Comparison of ENCODE assay signal across 8 cellular contexts in the genomic region with DNA sequence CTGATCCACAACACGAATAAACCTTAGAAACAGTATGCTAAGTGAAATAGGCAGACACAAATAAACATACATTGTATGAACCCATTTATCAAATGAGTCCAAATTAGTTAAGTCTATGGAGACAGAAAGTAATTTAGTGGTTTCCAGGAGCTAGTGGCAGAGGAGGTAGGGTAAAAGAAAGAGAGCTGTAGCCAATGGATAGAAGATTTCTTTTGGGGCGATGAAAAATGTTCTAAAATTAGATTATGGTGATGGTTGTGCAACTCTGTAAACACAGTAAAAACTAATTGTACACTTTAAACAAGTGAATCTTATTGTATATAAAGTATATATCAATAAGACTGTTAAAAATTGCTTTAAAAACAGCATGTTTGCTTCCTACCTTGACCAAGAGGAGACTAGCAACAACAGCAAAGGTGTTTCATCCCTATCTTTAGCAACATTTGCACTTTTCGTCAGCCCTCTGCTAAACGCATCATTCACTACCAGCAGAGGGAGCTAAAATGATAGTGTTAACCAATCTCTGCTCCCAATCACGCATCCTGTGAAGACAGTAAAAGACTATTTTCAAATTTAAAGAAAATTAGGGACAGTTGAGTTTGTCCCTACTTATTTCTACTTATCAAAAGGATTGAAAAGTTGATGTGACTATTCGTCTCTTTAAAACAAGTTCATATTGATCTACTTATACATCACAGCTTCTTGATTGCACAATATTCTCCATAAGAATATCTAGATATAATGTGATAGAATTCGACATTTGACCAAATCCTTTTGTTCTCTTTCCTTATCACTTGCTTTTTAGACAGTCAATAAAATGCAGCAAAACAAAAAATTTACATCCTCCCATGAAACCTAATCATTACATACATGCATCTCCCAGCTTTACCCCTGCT. TPM values are rescaled to one million over a fixed set of nuclear protein-coding genes. Genes with fewer than 3 reads are reported as not detected.
DNase-seq lines count a peak whose midpoint lies in the region; ATAC-seq and TF ChIP-seq lines count a peak whose summit lies in the region.

No MANE protein-coding gene starts in this region.

- peaks cover 15% of the 10 kb centered on the region; the same call in 1 of the 2 replicates for H3K9me3 ChIP-seq in NT2/D1 (ENCODE audit: insufficient read depth, low read length)
- peaks cover 0 to 13% of the 10 kb centered on the region in 2 donors for H3K9me3 ChIP-seq in left lung

- ATAC-seq in GM21529 (IDR thresholded peaks at IDR 0.05; ENCODE audit: unreplicated experiment) (peak; percentile 77), left lung (peak; percentile 86)

- peak; percentile 27 for DNase-seq in activated T-cell treated with anti-CD3 and anti-CD28 coated beads for 24 hours (ENCODE audit: low read depth)
- DNase-seq in activated T-cell treated with anti-CD3 and anti-CD28 coated beads, Interleukin-2, amount 50 U/mL, for 1 hour = no peak
- peak; percentile 51 for DNase-seq in HT1080 (ENCODE audit: low read depth)
- peak; percentile 58 for DNase-seq in NT2/D1 (ENCODE audit: low read depth, low spot score)
- DNase-seq in central memory CD4-positive, alpha-beta T cell = peak; percentile 36
- no peak for DNase-seq in left lung
- DNase-seq in activated gamma-delta T cell (lab: John Stamatoyannopoulos, UW) = no peak

- no peak overlapping the region for H3K9ac ChIP-seq in NT2/D1 (ENCODE audit: insufficient read length, low read depth)

- no peaks in the 10 kb centered on the region for H3K4me1 ChIP-seq in NT2/D1 (ENCODE audit: insufficient read depth, insufficient read length)
- no peaks in the 10 kb centered on the region for H3K4me1 ChIP-seq in left lung

- TF ChIP-seq CTCF in left lung (IDR thresholded peaks at IDR 0.05) = peak; percentile 47 to 67

- H3K27me3 ChIP-seq in NT2/D1 (ENCODE audit: insufficient read depth, insufficient read length) = no peaks in the 10 kb centered on the region
- no peaks in the 10 kb centered on the region for H3K27me3 ChIP-seq in left lung

- no peaks in the 10 kb centered on the region for H3K36me3 ChIP-seq in NT2/D1 (ENCODE audit: insufficient read depth, insufficient read length, low read length)
- H3K36me3 ChIP-seq in left lung = no peaks in the 10 kb centered on the region

- no peak overlapping the region for H3K27ac ChIP-seq in left lung

- H3K4me3 ChIP-seq in NT2/D1 (ENCODE audit: insufficient read length, low read depth) (no peak overlapping the region), left lung (no peak overlapping the region)

- intact Hi-C loops in left lung (cut with DNase I) = loop anchor here in 1 of 2 donors (10.0 kb wide), 1 partner anchor 329 kb away; no protein-coding TSS in a partner anchor

RNA-seq across cellular contexts. Expression of gene LGR5, which starts 24.0 kb away (rescaled TPM):
- total RNA-seq in HT1080 (2014; rRNA removed; shearing (Covaris generic)) = 0.10 TPM in 1 of 2 replicates, not detected in the other
- polyA plus RNA-seq in HT1080 (2015; cell fraction: cytosol; rRNA removed) = not detected in 2 replicates
- polyA plus RNA-seq in HT1080 (2015; cell fraction: nucleus; rRNA removed) = 0.11 TPM in 1 of 2 replicates, not detected in the other
- under 1 TPM; 0.39 to 0.82 TPM for total RNA-seq in left lung

Comparison
In these comparisons a context has a peak if more than half of its experiments do, and no peak if none do; other contexts are left out.
1. DNase-seq: peak in activated T-cell treated with anti-CD3 and anti-CD28 coated beads for 24 hours (single experiment), HT1080 (single experiment), NT2/D1 (single experiment) and central memory CD4-positive, alpha-beta T cell (single experiment); none in activated T-cell treated with anti-CD3 and anti-CD28 coated beads, Interleukin-2, amount 50 U/mL, for 1 hour (single experiment), left lung (0 of 2) and activated gamma-delta T cell (single experiment).